15 cellular contexts compared by ENCODE assay signal in the genomic region with DNA sequence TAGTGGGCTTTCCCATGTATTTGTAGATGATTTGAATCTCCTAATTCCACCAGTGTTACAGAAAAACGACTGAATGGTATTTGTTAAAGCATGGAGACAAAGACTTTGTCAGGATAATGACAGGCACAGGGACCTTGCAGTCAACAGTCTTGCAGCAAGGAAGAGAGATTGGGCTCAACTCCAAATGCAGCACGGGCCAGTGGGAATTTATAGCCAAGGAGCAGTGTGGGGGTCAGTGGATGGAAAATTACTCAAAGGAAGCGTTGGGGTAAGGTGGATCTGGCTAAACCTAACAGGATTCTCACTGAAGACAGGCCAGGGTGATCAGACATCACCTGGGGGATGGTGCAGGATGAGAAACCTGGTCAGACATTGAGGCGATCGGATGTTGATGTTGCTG. TPM values are rescaled to one million over a fixed set of nuclear protein-coding genes. Genes with fewer than 3 reads are reported as not detected.
DNase-seq lines count a peak whose midpoint lies in the region; ATAC-seq and TF ChIP-seq lines count a peak whose summit lies in the region.
"Had no signal": no experiment of that assay in that cellular context is flagged by ENCODE, and none has a peak within 500 bp of the region (broad histone marks: within the 10 kb centered on the region; RNA-seq: fewer than 3 reads in every experiment).

No MANE protein-coding gene starts in this region.

- H3K9ac ChIP-seq in endodermal cell (ENCODE audit: extremely low read depth, low read length, poor library complexity, severe bottlenecking) = no peak overlapping the region

- CTCF ChIA-PET in WTC11 (lab: Charles Lee) = interaction anchor here (1.8 to 3.5 kb wide), 2 partner anchors 16 to 195 kb away, joined by 17 to 18 read pairs; no protein-coding TSS in a partner anchor

- no peaks in the 10 kb centered on the region for H3K36me3 ChIP-seq in endodermal cell (ENCODE audit: control insufficient read depth, insufficient read depth, low read length)
- no peaks in the 10 kb centered on the region for H3K36me3 ChIP-seq in uterus
- H3K36me3 ChIP-seq: BE2C had no signal

- H3K4me1 Mint-ChIP-seq in WTC11 = peaks cover 32% of the 10 kb centered on the region
- H3K4me1 Mint-ChIP-seq in endodermal cell = peaks cover 58% of the 10 kb centered on the region
- H3K4me1 Mint-ChIP-seq: CD4-positive, alpha-beta memory T cell had no signal

- H3K27me3 ChIP-seq in endodermal cell (ENCODE audit: control insufficient read depth, insufficient read depth, low read length, poor library complexity, severe bottlenecking) (no peaks in the 10 kb centered on the region), uterus (no peaks in the 10 kb centered on the region)
- H3K27me3 ChIP-seq: BE2C had no signal

- H3K9me3 ChIP-seq in endodermal cell (ENCODE audit: control insufficient read depth, low read length) (no peaks in the 10 kb centered on the region), uterus (no peaks in the 10 kb centered on the region)
- H3K9me3 ChIP-seq: A549, BE2C had no signal

- no peak for TF ChIP-seq POLR2A in uterus (IDR thresholded peaks at IDR 0.05)

- no peak for DNase-seq in left ventricle myocardium superior
- no peak for DNase-seq in left cardiac atrium
- DNase-seq in WTC11 (ENCODE audit: low spot score) = no peak
- no peak for DNase-seq in endodermal cell
- no peak for DNase-seq in left lobe of liver (ENCODE audit: low spot score)
- no peak for DNase-seq in uterus
- no peak for DNase-seq in NCI-H446 (lab: John Stamatoyannopoulos, UW)
- DNase-seq: BE2C; CD4-positive, alpha-beta memory T cell; DMS79 had no signal

- no peaks in the 10 kb centered on the region; the same call in 1 of the 2 replicates for H3K27me3 Mint-ChIP-seq in WTC11 (ENCODE audit: low read depth)
- no peaks in the 10 kb centered on the region for H3K27me3 Mint-ChIP-seq in endodermal cell (ENCODE audit: insufficient read depth)

- POLR2A ChIA-PET in WTC11 (lab: Charles Lee) = no interaction called here

- intact Hi-C loops in left ventricle myocardium superior (cut with micrococcal nuclease) = no loop called here
- intact Hi-C loops in left cardiac atrium (cut with DNase I) = no loop called here
- intact Hi-C loops in uterus (cut with DNase I; ENCODE audit: low total_unique reads) = no loop called here

- ATAC-seq in left ventricle myocardium superior (peak; percentile 87), left cardiac atrium (no peak), WTC11 (no peak), left lobe of liver (no peak)
- ATAC-seq: A549, HCT116 had no signal

- peak overlapping the region; percentile 22 for H3K27ac Mint-ChIP-seq in WTC11
- H3K27ac Mint-ChIP-seq in endodermal cell = peak overlapping the region; percentile 45
- H3K27ac Mint-ChIP-seq: CD4-positive, alpha-beta memory T cell had no signal

- H3K4me3 Mint-ChIP-seq in WTC11 (no peak overlapping the region), endodermal cell (no peak overlapping the region)
- H3K4me3 Mint-ChIP-seq: CD4-positive, alpha-beta memory T cell had no signal

- H3K36me3 Mint-ChIP-seq in WTC11 (peaks cover 3% of the 10 kb centered on the region; the same call in 1 of the 2 replicates), endodermal cell (ENCODE audit: low read depth) (peaks cover 3% of the 10 kb centered on the region)
- H3K36me3 Mint-ChIP-seq: CD4-positive, alpha-beta memory T cell had no signal

- peaks cover 11% of the 10 kb centered on the region for H3K4me1 ChIP-seq in endodermal cell (ENCODE audit: control insufficient read depth, insufficient read depth, low read length)
- no peaks in the 10 kb centered on the region for H3K4me1 ChIP-seq in uterus
- H3K4me1 ChIP-seq: A549, BE2C had no signal

- 81 to 85% methylated on average over 5 of the region's 5 CpGs for WGBS in endodermal cell (ENCODE audit: insufficient coverage in 1 of 2, insufficient read length in 1 of 2), 2 experiments

- TF ChIP-seq CTCF in WTC11 (IDR thresholded peaks at IDR 0.05) (no peak), endodermal cell (conservative IDR thresholded peaks at IDR 0.05) (no peak), uterus (IDR thresholded peaks at IDR 0.05) (no peak)

- H3K4me3 ChIP-seq in endodermal cell (ENCODE audit: low read length) = no peak overlapping the region
- H3K4me3 ChIP-seq in uterus = no peak overlapping the region
- H3K4me3 ChIP-seq: A549 had no signal

- H3K27ac ChIP-seq in endodermal cell (ENCODE audit: low read depth, low read length) (no peak overlapping the region), uterus (no peak overlapping the region)
- H3K27ac ChIP-seq: A549, C4-2B, HL-60 had no signal

- H3K9me3 Mint-ChIP-seq in WTC11 (no peaks in the 10 kb centered on the region), endodermal cell (no peaks in the 10 kb centered on the region)

TF ChIP-seq in WTC11, 78 proteins besides CTCF, POLR2A, EP300 and RAD21:
- no peak for TF ChIP-seq TCF7 (CRISPR knock-in tag; IDR thresholded peaks at IDR 0.05; ENCODE audit: low read depth)
- no peak for TF ChIP-seq JAZF1 (CRISPR knock-in tag; IDR thresholded peaks at IDR 0.05)
- TF ChIP-seq NFYB (CRISPR knock-in tag; conservative IDR thresholded peaks at IDR 0.05; ENCODE audit: low read depth) = no peak
- TF ChIP-seq, protein P1, sequence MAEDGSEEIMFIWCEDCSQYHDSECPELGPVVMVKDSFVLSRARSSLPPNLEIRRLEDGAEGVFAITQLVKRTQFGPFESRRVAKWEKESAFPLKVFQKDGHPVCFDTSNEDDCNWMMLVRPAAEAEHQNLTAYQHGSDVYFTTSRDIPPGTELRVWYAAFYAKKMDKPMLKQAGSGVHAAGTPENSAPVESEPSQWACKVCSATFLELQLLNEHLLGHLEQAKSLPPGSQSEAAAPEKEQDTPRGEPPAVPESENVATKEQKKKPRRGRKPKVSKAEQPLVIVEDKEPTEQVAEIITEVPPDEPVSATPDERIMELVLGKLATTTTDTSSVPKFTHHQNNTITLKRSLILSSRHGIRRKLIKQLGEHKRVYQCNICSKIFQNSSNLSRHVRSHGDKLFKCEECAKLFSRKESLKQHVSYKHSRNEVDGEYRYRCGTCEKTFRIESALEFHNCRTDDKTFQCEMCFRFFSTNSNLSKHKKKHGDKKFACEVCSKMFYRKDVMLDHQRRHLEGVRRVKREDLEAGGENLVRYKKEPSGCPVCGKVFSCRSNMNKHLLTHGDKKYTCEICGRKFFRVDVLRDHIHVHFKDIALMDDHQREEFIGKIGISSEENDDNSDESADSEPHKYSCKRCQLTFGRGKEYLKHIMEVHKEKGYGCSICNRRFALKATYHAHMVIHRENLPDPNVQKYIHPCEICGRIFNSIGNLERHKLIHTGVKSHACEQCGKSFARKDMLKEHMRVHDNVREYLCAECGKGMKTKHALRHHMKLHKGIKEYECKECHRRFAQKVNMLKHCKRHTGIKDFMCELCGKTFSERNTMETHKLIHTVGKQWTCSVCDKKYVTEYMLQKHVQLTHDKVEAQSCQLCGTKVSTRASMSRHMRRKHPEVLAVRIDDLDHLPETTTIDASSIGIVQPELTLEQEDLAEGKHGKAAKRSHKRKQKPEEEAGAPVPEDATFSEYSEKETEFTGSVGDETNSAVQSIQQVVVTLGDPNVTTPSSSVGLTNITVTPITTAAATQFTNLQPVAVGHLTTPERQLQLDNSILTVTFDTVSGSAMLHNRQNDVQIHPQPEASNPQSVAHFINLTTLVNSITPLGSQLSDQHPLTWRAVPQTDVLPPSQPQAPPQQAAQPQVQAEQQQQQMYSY (CRISPR knock-in tag; IDR thresholded peaks at IDR 0.05) = no peak
- TF ChIP-seq ATF1 (CRISPR knock-in tag; IDR thresholded peaks at IDR 0.05) = no peak
- no peak for TF ChIP-seq ZNF138 (CRISPR knock-in tag; conservative IDR thresholded peaks at IDR 0.05)
- no peak for TF ChIP-seq ZNF416 (CRISPR knock-in tag; IDR thresholded peaks at IDR 0.05)
- TF ChIP-seq NR2C2 (CRISPR knock-in tag; IDR thresholded peaks at IDR 0.05) = no peak
- no peak for TF ChIP-seq GABPB1 (CRISPR knock-in tag; IDR thresholded peaks at IDR 0.05)
- TF ChIP-seq, protein P2, sequence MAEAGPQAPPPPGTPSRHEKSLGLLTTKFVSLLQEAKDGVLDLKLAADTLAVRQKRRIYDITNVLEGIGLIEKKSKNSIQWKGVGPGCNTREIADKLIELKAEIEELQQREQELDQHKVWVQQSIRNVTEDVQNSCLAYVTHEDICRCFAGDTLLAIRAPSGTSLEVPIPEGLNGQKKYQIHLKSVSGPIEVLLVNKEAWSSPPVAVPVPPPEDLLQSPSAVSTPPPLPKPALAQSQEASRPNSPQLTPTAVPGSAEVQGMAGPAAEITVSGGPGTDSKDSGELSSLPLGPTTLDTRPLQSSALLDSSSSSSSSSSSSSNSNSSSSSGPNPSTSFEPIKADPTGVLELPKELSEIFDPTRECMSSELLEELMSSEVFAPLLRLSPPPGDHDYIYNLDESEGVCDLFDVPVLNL (CRISPR knock-in tag; IDR thresholded peaks at IDR 0.05; ENCODE audit: borderline replicate concordance, low read depth) = no peak
- no peak for TF ChIP-seq SMAD4 (CRISPR knock-in tag; IDR thresholded peaks at IDR 0.05)
- TF ChIP-seq, protein P3, sequence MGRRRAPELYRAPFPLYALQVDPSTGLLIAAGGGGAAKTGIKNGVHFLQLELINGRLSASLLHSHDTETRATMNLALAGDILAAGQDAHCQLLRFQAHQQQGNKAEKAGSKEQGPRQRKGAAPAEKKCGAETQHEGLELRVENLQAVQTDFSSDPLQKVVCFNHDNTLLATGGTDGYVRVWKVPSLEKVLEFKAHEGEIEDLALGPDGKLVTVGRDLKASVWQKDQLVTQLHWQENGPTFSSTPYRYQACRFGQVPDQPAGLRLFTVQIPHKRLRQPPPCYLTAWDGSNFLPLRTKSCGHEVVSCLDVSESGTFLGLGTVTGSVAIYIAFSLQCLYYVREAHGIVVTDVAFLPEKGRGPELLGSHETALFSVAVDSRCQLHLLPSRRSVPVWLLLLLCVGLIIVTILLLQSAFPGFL (CRISPR knock-in tag; IDR thresholded peaks at IDR 0.05; ENCODE audit: borderline replicate concordance) = no peak
- no peak for TF ChIP-seq ZNF232 (CRISPR knock-in tag; IDR thresholded peaks at IDR 0.05)
- no peak for TF ChIP-seq EMX1 (CRISPR knock-in tag; IDR thresholded peaks at IDR 0.05)
- TF ChIP-seq, protein P4, sequence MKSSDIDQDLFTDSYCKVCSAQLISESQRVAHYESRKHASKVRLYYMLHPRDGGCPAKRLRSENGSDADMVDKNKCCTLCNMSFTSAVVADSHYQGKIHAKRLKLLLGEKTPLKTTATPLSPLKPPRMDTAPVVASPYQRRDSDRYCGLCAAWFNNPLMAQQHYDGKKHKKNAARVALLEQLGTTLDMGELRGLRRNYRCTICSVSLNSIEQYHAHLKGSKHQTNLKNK (CRISPR knock-in tag; IDR thresholded peaks at IDR 0.05) = no peak

RNA-seq across cellular contexts. Expression of a gene that starts 24.3 kb away (rescaled TPM):
- total RNA-seq in left ventricle myocardium superior (72.6 TPM), left cardiac atrium (10 to 100 TPM; 12.8 to 15.3 TPM), WTC11 (2021) (34.2 to 43.8 TPM (median 42.6 TPM) in 3 replicates), endodermal cell (10 to 100 TPM; 32.4 to 53.3 TPM), left lobe of liver (5.0 TPM), uterus (10 to 100 TPM in 3 of 4 donors, 1 to 10 TPM in 1; 8.5 to 21.1 (median 14.5) TPM)
- 21.3 TPM for polyA plus RNA-seq in endodermal cell (2013, experiment 1 of 2)
- polyA plus RNA-seq in endodermal cell (2013, experiment 2 of 2) = 20.9 TPM
- polyA plus RNA-seq: AG04450 had no signal
